Comparison of ENCODE assay signal across 8 cellular contexts in genomic region chr13:44969858-44970484, GRCh38.
A peak's percentile ranks its signal among the peaks of the same experiment; 100 is the strongest.
DNase-seq lines count a peak whose midpoint lies in the region; ATAC-seq, FAIRE-seq and TF ChIP-seq lines count a peak whose summit lies in the region.

No MANE protein-coding gene starts in this region.

- H3K9me2 ChIP-seq in MM.1S (replicated peaks; ENCODE audit: insufficient read depth, low read length) (no peaks in the 10 kb centered on the region), SU-DHL-6 (replicated peaks; ENCODE audit: insufficient read depth, low read length) (no peaks in the 10 kb centered on the region)

- H3K9ac ChIP-seq in MM.1S (ENCODE audit: low read length) (no peak overlapping the region), SU-DHL-6 (ENCODE audit: low read length) (no peak overlapping the region), rectal smooth muscle tissue (ENCODE audit: low read length) (no peak overlapping the region)

- no peaks in the 10 kb centered on the region for H3K9me3 Mint-ChIP-seq in effector memory CD8-positive, alpha-beta T cell

- H3K27me3 ChIP-seq in MM.1S (replicated peaks; ENCODE audit: insufficient read depth, low read length) (no peaks in the 10 kb centered on the region), SU-DHL-6 (ENCODE audit: low read length) (no peaks in the 10 kb centered on the region), rectal smooth muscle tissue (ENCODE audit: control insufficient read depth, insufficient read depth, low read length) (no peaks in the 10 kb centered on the region)

- H3K27ac ChIP-seq in MM.1S (ENCODE audit: low read length) (no peak overlapping the region), SU-DHL-6 (ENCODE audit: low read depth, low read length) (no peak overlapping the region), rectal smooth muscle tissue (ENCODE audit: low read depth, low read length) (peak overlapping the region; percentile 55)

- no peak for ATAC-seq in effector memory CD8-positive, alpha-beta T cell (replicated peaks)
- ATAC-seq in activated CD4-positive, CD25-positive, alpha-beta regulatory T cell treated with anti-CD3 and anti-CD28 coated beads, Interleukin-2, amount 50 U/mL, for 24 hours, result no peak

- no peaks in the 10 kb centered on the region for H3K4me1 Mint-ChIP-seq in effector memory CD8-positive, alpha-beta T cell (ENCODE audit: low read depth in 2 of 2)

- FAIRE-seq in G401.6 (lab: Jason Lieb, UNC), result peak; percentile 98

- H3K36me3 ChIP-seq in MM.1S (replicated peaks; ENCODE audit: insufficient read depth, low read length), result no peaks in the 10 kb centered on the region
- peaks cover 8% of the 10 kb centered on the region; the same call in 1 of the 2 replicates for H3K36me3 ChIP-seq in SU-DHL-6 (ENCODE audit: low read length)
- peaks cover 2% of the 10 kb centered on the region for H3K36me3 ChIP-seq in rectal smooth muscle tissue (ENCODE audit: control insufficient read depth, insufficient read depth, low read length)

- H3K4me2 ChIP-seq in MM.1S (ENCODE audit: low read depth, low read length), result no peak overlapping the region
- H3K4me2 ChIP-seq in SU-DHL-6 (ENCODE audit: low read depth, low read length, poor library complexity, severe bottlenecking), result no peak overlapping the region

- DNase-seq in MM.1S, result peak; percentile 9
- peak; percentile 60 for DNase-seq in glomerular visceral epithelial cell (ENCODE audit: extremely low spot score)
- DNase-seq in effector memory CD8-positive, alpha-beta T cell, result no peak
- no peak for DNase-seq in activated CD4-positive, alpha-beta T cell treated with anti-CD3 and anti-CD28 coated beads for 1 hour

- no peaks in the 10 kb centered on the region for H3K27me3 Mint-ChIP-seq in effector memory CD8-positive, alpha-beta T cell

- peak; percentile 56 for TF ChIP-seq CTCF in MM.1S (IDR thresholded peaks at IDR 0.05; ENCODE audit: low read length)
- peak; percentile 73 for TF ChIP-seq CTCF in SU-DHL-6 (IDR thresholded peaks at IDR 0.05; ENCODE audit: insufficient read depth, low read length, poor library complexity, severe bottlenecking)

- H3K27ac Mint-ChIP-seq in effector memory CD8-positive, alpha-beta T cell, result no peak overlapping the region

- peaks cover 12% of the 10 kb centered on the region for H3K36me3 Mint-ChIP-seq in effector memory CD8-positive, alpha-beta T cell (ENCODE audit: insufficient read depth)

- H3K79me2 ChIP-seq in MM.1S (ENCODE audit: low read length), result no peaks in the 10 kb centered on the region
- no peaks in the 10 kb centered on the region for H3K79me2 ChIP-seq in SU-DHL-6 (ENCODE audit: insufficient read depth, low read length)

- H3F3A ChIP-seq in MM.1S (ENCODE audit: insufficient read depth, low read length) (no peaks in the 10 kb centered on the region), SU-DHL-6 (ENCODE audit: insufficient read depth) (0 out of 2 replicates have a peak, but pooled peaks cover 4% of the 10 kb centered on the region)

- no peak overlapping the region for H2AFZ ChIP-seq in MM.1S (ENCODE audit: low read length)
- H2AFZ ChIP-seq in SU-DHL-6 (ENCODE audit: low read depth, low read length, severe bottlenecking), result no peak overlapping the region

- no peaks in the 10 kb centered on the region for H3K9me3 ChIP-seq in MM.1S (replicated peaks; ENCODE audit: insufficient read depth, low read length)
- no peaks in the 10 kb centered on the region for H3K9me3 ChIP-seq in SU-DHL-6 (ENCODE audit: insufficient read depth, low read length)

- H3K4me3 Mint-ChIP-seq in effector memory CD8-positive, alpha-beta T cell, result no peak overlapping the region

- H3K4me3 ChIP-seq in MM.1S (ENCODE audit: low read length) (no peak overlapping the region), SU-DHL-6 (ENCODE audit: insufficient read depth, low read length, poor library complexity, severe bottlenecking) (no peak overlapping the region), rectal smooth muscle tissue (ENCODE audit: low read length) (no peak overlapping the region)

- H4K20me1 ChIP-seq in MM.1S (ENCODE audit: insufficient read depth, low read length) (no peaks in the 10 kb centered on the region), SU-DHL-6 (ENCODE audit: low read depth, low read length) (no peaks in the 10 kb centered on the region)

- H3K4me1 ChIP-seq in MM.1S (ENCODE audit: low read length), result no peaks in the 10 kb centered on the region
- peaks cover 3% of the 10 kb centered on the region for H3K4me1 ChIP-seq in rectal smooth muscle tissue (ENCODE audit: control insufficient read depth, insufficient read depth, low read length)

Comparison
In these comparisons a context has a peak if more than half of its experiments do, and no peak if none do; other contexts are left out.
1. DNase-seq: peak in MM.1S (single experiment) and glomerular visceral epithelial cell (single experiment); none in effector memory CD8-positive, alpha-beta T cell (0 of 3) and activated CD4-positive, alpha-beta T cell treated with anti-CD3 and anti-CD28 coated beads for 1 hour (single experiment).